9 cellular contexts compared by ENCODE assay signal in the genomic region with DNA sequence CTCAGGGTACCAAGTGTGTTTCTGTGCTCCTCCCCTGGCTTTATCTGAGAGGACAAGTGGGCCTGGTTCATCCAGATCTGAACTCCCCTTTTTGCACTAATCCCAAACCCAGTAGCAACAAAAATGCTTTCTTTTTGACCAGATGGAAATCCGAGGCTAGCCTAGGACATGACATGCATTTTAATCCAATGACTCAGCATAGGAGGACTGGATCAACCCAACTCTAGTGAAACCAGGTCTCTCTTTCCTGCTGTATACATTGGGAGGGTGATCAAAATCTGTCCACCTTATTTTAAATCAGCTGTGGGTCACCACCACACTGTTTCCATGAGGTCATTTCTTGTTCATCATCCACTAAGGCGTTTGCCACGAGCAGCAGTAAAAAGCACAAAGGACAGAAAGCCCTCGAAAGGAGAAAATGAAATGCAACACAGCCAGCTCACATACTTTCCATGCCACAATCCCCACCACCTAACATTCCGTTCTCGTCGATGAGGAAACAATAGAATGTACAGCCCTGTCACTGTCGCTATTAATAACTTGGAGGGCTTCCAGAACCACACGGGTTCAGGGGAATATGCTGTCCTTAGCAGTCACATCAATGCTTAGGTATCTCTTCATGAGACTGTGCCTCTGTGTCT.
DNase-seq lines count a peak whose midpoint lies in the region; ATAC-seq and TF ChIP-seq lines count a peak whose summit lies in the region.
"Had no signal": no experiment of that assay in that cellular context is flagged by ENCODE, and none has a peak within 500 bp of the region (broad histone marks: within the 10 kb centered on the region; RNA-seq: fewer than 3 reads in every experiment).

No MANE protein-coding gene starts in this region.

- ATAC-seq in naive thymus-derived CD8-positive, alpha-beta T cell: no peak

- POLR2A ChIA-PET in Caco-2 (lab: Charles Lee): interaction anchor here (1.0 kb wide), 1 partner anchor 21 kb away, joined by 3 read pairs; no protein-coding TSS in a partner anchor
- POLR2A ChIA-PET in naive thymus-derived CD8-positive, alpha-beta T cell (lab: Charles Lee): no interaction called here

- H3K36me3 Mint-ChIP-seq in Caco-2 (ENCODE audit: insufficient read depth, unreplicated experiment): peaks cover 4% of the 10 kb centered on the region
- H3K36me3 Mint-ChIP-seq in naive thymus-derived CD8-positive, alpha-beta T cell: peaks cover 0 to 3% (median 0%) of the 10 kb centered on the region in 3 donors

- H3K9me3 ChIP-seq in Caco-2 (peaks cover 21% of the 10 kb centered on the region), neutrophil (no peaks in the 10 kb centered on the region)

- peak overlapping the region; percentile 73 for H3K27ac Mint-ChIP-seq in Caco-2 (ENCODE audit: unreplicated experiment)
- H3K27ac Mint-ChIP-seq in naive thymus-derived CD8-positive, alpha-beta T cell: no peak overlapping the region
- H3K27ac Mint-ChIP-seq: natural killer cell treated with Interleukin-12 subunit alpha and Interleukin-12 subunit beta and Interleukin-15 and Interleukin-18, amount 100 ng/mL, for 72 hours had no signal

- CTCF ChIA-PET in Caco-2 (lab: Charles Lee): no interaction called here

- no peak for TF ChIP-seq CTCF in Caco-2 (IDR thresholded peaks at IDR 0.05; ENCODE audit: insufficient read depth in 1 of 2, low read depth in 1 of 2, low read length in 1 of 2, severe bottlenecking in 1 of 2, unreplicated experiment in 1 of 2)
- no peak for TF ChIP-seq CTCF in neutrophil (IDR thresholded peaks at IDR 0.05)

- H3K27ac ChIP-seq in neutrophil: peak overlapping the region; percentile 16

- H3K4me3 ChIP-seq in Caco-2 (ENCODE audit: low read depth, low read length) (no peak overlapping the region), neutrophil (ENCODE audit: low read depth in 1 of 2, low read length in 1 of 2) (no peak overlapping the region)

- DNase-seq in Caco-2: peak in 1 of 2 experiments; percentile 32
- DNase-seq in RPMI7951 (ENCODE audit: low read depth): peak; percentile 90
- DNase-seq in fibroblast of gingiva (ENCODE audit: low read depth): peak; percentile 96
- no peak for DNase-seq in stimulated activated CD4-positive, alpha-beta T cell treated with anti-CD3 and anti-CD28 coated beads, Interleukin-15, amount 100 ng/mL, for 24 hours
- no peak for DNase-seq in DMS79 treated with DMSO at 0.1 percent for 48 hours (lab: John Stamatoyannopoulos, UW)
- no peak for DNase-seq in stimulated activated CD4-positive, alpha-beta T cell treated with anti-CD3 and anti-CD28 coated beads, Interleukin-4, amount 100 ng/mL, for 4 hours
- no peak for DNase-seq in naive thymus-derived CD8-positive, alpha-beta T cell

- BruUV-seq in Caco-2 (replicated peaks; lab: Mats Ljungman, UMichigan): no TSS peak

- peaks cover 45% of the 10 kb centered on the region for H3K9me3 Mint-ChIP-seq in Caco-2 (ENCODE audit: unreplicated experiment)
- peaks cover 0 to 14% (median 4%) of the 10 kb centered on the region in 9 donors for H3K9me3 Mint-ChIP-seq in naive thymus-derived CD8-positive, alpha-beta T cell

- no peaks in the 10 kb centered on the region for H3K27me3 Mint-ChIP-seq in Caco-2 (ENCODE audit: insufficient read depth, unreplicated experiment)
- H3K27me3 Mint-ChIP-seq in naive thymus-derived CD8-positive, alpha-beta T cell: peaks cover 5 to 46% (median 7%) of the 10 kb centered on the region in 5 donors

- peaks cover 14% of the 10 kb centered on the region for H3K4me1 Mint-ChIP-seq in Caco-2 (ENCODE audit: low read depth, unreplicated experiment)
- H3K4me1 Mint-ChIP-seq in naive thymus-derived CD8-positive, alpha-beta T cell: no peaks in the 10 kb centered on the region

- intact Hi-C loops in Caco-2 (cut with micrococcal nuclease; ENCODE audit: unreplicated experiment): loop anchor here (1.0 kb wide), 2 partner anchors 8 to 14 kb away; no protein-coding TSS in a partner anchor

- H3K27me3 ChIP-seq in Caco-2 (replicated peaks; ENCODE audit: control insufficient read depth, insufficient read depth, low read length) (no peaks in the 10 kb centered on the region), neutrophil (no peaks in the 10 kb centered on the region)

- H3K4me1 ChIP-seq in Caco-2 (peaks cover 16% of the 10 kb centered on the region), neutrophil (ENCODE audit: control insufficient read depth in 1 of 2, insufficient read depth in 1 of 2, low read depth in 1 of 2, low read length in 1 of 2) (no peaks in the 10 kb centered on the region)

- H3K4me3 Mint-ChIP-seq in Caco-2 (ENCODE audit: unreplicated experiment): no peak overlapping the region
- no peak overlapping the region for H3K4me3 Mint-ChIP-seq in naive thymus-derived CD8-positive, alpha-beta T cell
- H3K4me3 Mint-ChIP-seq: natural killer cell treated with Interleukin-12 subunit alpha and Interleukin-12 subunit beta and Interleukin-15 and Interleukin-18, amount 100 ng/mL, for 72 hours had no signal

- H3K36me3 ChIP-seq in Caco-2 (ENCODE audit: control insufficient read depth, insufficient read depth, low read length) (no peaks in the 10 kb centered on the region), neutrophil (no peaks in the 10 kb centered on the region)

Comparison
In these comparisons a context has a peak if more than half of its experiments do, and no peak if none do; other contexts are left out.
1. DNase-seq: peak in RPMI7951 (single experiment) and fibroblast of gingiva (single experiment); none in stimulated activated CD4-positive, alpha-beta T cell treated with anti-CD3 and anti-CD28 coated beads, Interleukin-15, amount 100 ng/mL, for 24 hours (single experiment), DMS79 treated with DMSO at 0.1 percent for 48 hours (single experiment), stimulated activated CD4-positive, alpha-beta T cell treated with anti-CD3 and anti-CD28 coated beads, Interleukin-4, amount 100 ng/mL, for 4 hours (0 of 2) and naive thymus-derived CD8-positive, alpha-beta T cell (0 of 10).